8 cellular contexts compared by ENCODE assay signal in the genomic region with DNA sequence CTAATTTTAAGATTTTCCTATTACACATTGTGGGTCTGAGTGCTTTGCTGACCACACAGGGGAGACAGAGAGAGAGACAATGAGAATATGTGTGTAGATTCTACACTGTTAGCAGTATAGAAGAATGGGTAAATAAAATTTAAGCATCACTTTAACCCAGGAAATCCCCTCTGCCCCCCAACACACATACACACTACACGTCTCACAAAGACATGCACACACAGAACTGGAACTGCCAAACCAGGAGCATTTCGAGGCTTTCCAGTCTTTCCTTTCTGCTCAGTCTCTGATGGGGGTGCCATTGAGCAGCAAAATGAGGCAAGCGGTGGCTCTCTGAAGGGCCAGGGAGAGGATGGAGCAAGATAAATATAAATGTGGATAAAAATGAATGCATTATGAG. TPM values are rescaled to one million over a fixed set of nuclear protein-coding genes. Genes with fewer than 3 reads are reported as not detected.
DNase-seq lines count a peak whose midpoint lies in the region; ATAC-seq and TF ChIP-seq lines count a peak whose summit lies in the region.

No MANE protein-coding gene starts in this region.

- peak; percentile 16 for ATAC-seq in PC-3
- no peak for ATAC-seq in GM19351 (IDR thresholded peaks at IDR 0.05; ENCODE audit: unreplicated experiment)
- ATAC-seq in GM18873 (IDR thresholded peaks at IDR 0.05; ENCODE audit: low FRiP score, unreplicated experiment): no peak
- ATAC-seq in HG03175 (IDR thresholded peaks at IDR 0.05; ENCODE audit: unreplicated experiment): no peak

- H4K20me1 ChIP-seq in PC-3 (ENCODE audit: low read length) (no peaks in the 10 kb centered on the region), fibroblast of lung (ENCODE audit: control insufficient read depth, extremely low read depth, insufficient read depth, low read length) (no peaks in the 10 kb centered on the region)

- H3K4me2 ChIP-seq in PC-3 (ENCODE audit: low read length): no peak overlapping the region
- H3K4me2 ChIP-seq in fibroblast of lung (ENCODE audit: extremely low read depth, insufficient read depth, low read length): no peak overlapping the region

- POLR2A ChIA-PET in PC-3 (lab: Charles Lee; ENCODE audit: unreplicated experiment): no interaction called here

- peak; percentile 13 for DNase-seq in stimulated activated CD4-positive, alpha-beta T cell treated with anti-CD3 and anti-CD28 coated beads, Interleukin-15, amount 100 ng/mL, for 24 hours
- no peak for DNase-seq in stimulated activated CD4-positive, alpha-beta T cell treated with anti-CD3 and anti-CD28 coated beads, Interleukin-4, amount 100 ng/mL, for 1 hour
- peak; percentile 62 for DNase-seq in PC-3
- DNase-seq in fibroblast of lung (ENCODE audit: low read depth in 2 of 2): peak; percentile 13 to 70
- DNase-seq in spleen: no peak

- no peak for TF ChIP-seq POLR2A in spleen (IDR thresholded peaks at IDR 0.05)

- no peak overlapping the region for H2AFZ ChIP-seq in PC-3 (ENCODE audit: low read length)
- H2AFZ ChIP-seq in fibroblast of lung (ENCODE audit: low read length): no peak overlapping the region

- H3K4me1 ChIP-seq in PC-3 (ENCODE audit: insufficient read depth, low read length) (peaks cover 12% of the 10 kb centered on the region), fibroblast of lung (ENCODE audit: control insufficient read depth, extremely low read depth, insufficient read depth, low read length) (peaks cover 2% of the 10 kb centered on the region), spleen (peaks cover 4 to 90% (median 44%) of the 10 kb centered on the region in 6 donors)

- H3K27ac ChIP-seq in PC-3 (ENCODE audit: low read length): no peak overlapping the region
- H3K27ac ChIP-seq in fibroblast of lung (ENCODE audit: insufficient read depth, low read length): no peak overlapping the region
- H3K27ac ChIP-seq in spleen: peak overlapping the region in 5 of 8 donors; percentile 22 to 82 (median 81)

- 12 to 48% (median 30%) methylated on average over 3 of the region's 3 CpGs for WGBS in spleen, 5 donors

- no peak overlapping the region for H3K4me3 ChIP-seq in PC-3 (ENCODE audit: low read length)
- H3K4me3 ChIP-seq in fibroblast of lung (replicated peaks in 1 of 4; ENCODE audit: control extremely low read depth in 1 of 4, insufficient read depth in 1 of 4, low read depth in 3 of 4, low read length in 4 of 4): peak overlapping the region in 1 of 4 experiments; percentile 3
- peak overlapping the region in 6 of 8 donors; percentile 9 to 84 (median 65) for H3K4me3 ChIP-seq in spleen

- CTCF ChIA-PET in PC-3 (lab: Charles Lee): interaction anchor here (0.6 to 1.0 kb wide), 3 partner anchors 45 to 154 kb away, joined by 3 to 5 read pairs (median 3); no protein-coding TSS in a partner anchor

- H3K9me3 ChIP-seq in PC-3 (ENCODE audit: low read length): no peaks in the 10 kb centered on the region
- no peaks in the 10 kb centered on the region for H3K9me3 ChIP-seq in fibroblast of lung (ENCODE audit: control insufficient read depth, insufficient read depth, low read depth, low read length)
- no peaks in the 10 kb centered on the region for H3K9me3 ChIP-seq in spleen

- H3K9ac ChIP-seq in PC-3 (ENCODE audit: low read length): no peak overlapping the region
- H3K9ac ChIP-seq in fibroblast of lung (ENCODE audit: insufficient read depth, low read length): no peak overlapping the region

- TF ChIP-seq CTCF in PC-3 (conservative IDR thresholded peaks at IDR 0.05; ENCODE audit: low read depth, low read length): peak; percentile 79
- peak; percentile 47 to 50 for TF ChIP-seq CTCF in fibroblast of lung (conservative IDR thresholded peaks at IDR 0.05 in 1 of 2, IDR thresholded peaks at IDR 0.05 in 1 of 2; ENCODE audit: low read depth in 1 of 2, low read length in 2 of 2)
- TF ChIP-seq CTCF in spleen (IDR thresholded peaks at IDR 0.05 in 8 of 11, conservative IDR thresholded peaks at IDR 0.05 in 3 of 11): no peak

- peaks cover 5% of the 10 kb centered on the region; the same call in 1 of the 2 replicates for H3K27me3 ChIP-seq in PC-3 (ENCODE audit: low read length)
- H3K27me3 ChIP-seq in fibroblast of lung (ENCODE audit: control insufficient read depth, insufficient read depth, low read length): peaks cover 8% of the 10 kb centered on the region
- peaks cover 0 to 35% (median 5%) of the 10 kb centered on the region in 7 donors for H3K27me3 ChIP-seq in spleen (replicated peaks in 1 of 7)

- H3F3A ChIP-seq in PC-3 (ENCODE audit: low read length, unreplicated experiment): no peaks in the 10 kb centered on the region

- no peaks in the 10 kb centered on the region for H3K9me2 ChIP-seq in PC-3 (replicated peaks; ENCODE audit: low read length)

- intact Hi-C loops in PC-3 (cut with micrococcal nuclease) (loop anchor here (1.0 to 10.0 kb wide), 3 partner anchors 45 to 147 kb away; no protein-coding TSS in a partner anchor), spleen (cut with DNase I; ENCODE audit: low total_unique reads) (no loop called here)

- BruUV-seq in PC-3 (replicated peaks; lab: Mats Ljungman, UMichigan): no TSS peak

- H3K36me3 ChIP-seq in PC-3 (ENCODE audit: low read depth, low read length) (no peaks in the 10 kb centered on the region), fibroblast of lung (ENCODE audit: control insufficient read depth, insufficient read depth, low read length) (no peaks in the 10 kb centered on the region), spleen (no peaks in the 10 kb centered on the region)

- no peaks in the 10 kb centered on the region for H3K79me2 ChIP-seq in PC-3 (ENCODE audit: low read length)
- no peaks in the 10 kb centered on the region for H3K79me2 ChIP-seq in fibroblast of lung (ENCODE audit: control insufficient read depth, insufficient read depth, low read length)

RNA-seq across cellular contexts. Expression of a gene that starts 2.5 kb away (rescaled TPM):
- total RNA-seq in PC-3 (2014; rRNA removed) (2.5 and 3.9 TPM in 2 replicates), fibroblast of lung (1.8 and 6.6 TPM in 2 replicates), spleen (100 to 1,000 TPM in 3 of 7 donors, 10 to 100 TPM in 4; 32.8 to 127 (median 70.5) TPM)
- polyA plus RNA-seq in fibroblast of lung (0.34 and 0.71 TPM in 2 replicates), spleen (1 to 10 TPM; 6.9 to 9.8 (median 8.5) TPM)
- polyA plus RNA-seq in fibroblast of lung (2012): 0.21 and 0.62 TPM in 2 replicates
- 0.59 and 0.82 TPM in 2 replicates for polyA minus RNA-seq in fibroblast of lung (ENCODE audit: low replicate concordance)

RNA-seq across cellular contexts. Expression of a gene that starts 16.9 kb away (rescaled TPM):
- total RNA-seq in PC-3 (2014; rRNA removed): 94.4 and 97.9 TPM in 2 replicates
- total RNA-seq in fibroblast of lung: 42.1 and 46.1 TPM in 2 replicates
- 19.6 and 26.9 TPM in 2 replicates for polyA plus RNA-seq in fibroblast of lung
- 11.2 and 14.9 TPM in 2 replicates for polyA plus RNA-seq in fibroblast of lung (2012)
- polyA minus RNA-seq in fibroblast of lung (ENCODE audit: low replicate concordance): 15.5 and 58.7 TPM in 2 replicates
- 10 to 100 TPM; 41.7 to 82.2 (median 48.8) TPM for total RNA-seq in spleen
- polyA plus RNA-seq in spleen: 1 to 10 TPM; 7.0 to 9.9 (median 8.2) TPM

Comparison
In these comparisons a context has a peak if more than half of its experiments do, and no peak if none do; other contexts are left out.
1. DNase-seq: peak in stimulated activated CD4-positive, alpha-beta T cell treated with anti-CD3 and anti-CD28 coated beads, Interleukin-15, amount 100 ng/mL, for 24 hours (single experiment), PC-3 (single experiment) and fibroblast of lung (2 of 2); none in stimulated activated CD4-positive, alpha-beta T cell treated with anti-CD3 and anti-CD28 coated beads, Interleukin-4, amount 100 ng/mL, for 1 hour (single experiment) and spleen (single experiment).
2. H3K27ac ChIP-seq: peak in spleen (5 of 8); none in PC-3 (single experiment) and fibroblast of lung (single experiment).
3. CTCF ChIP-seq: peak in PC-3 (single experiment) and fibroblast of lung (2 of 2); none in spleen (0 of 11).